1 cellular context compared by ENCODE assay signal in genomic region chr15:35082371-35083348, GRCh38.
TF ChIP-seq lines count a peak whose summit lies in the region.
"Not testable (repeated sequence)": the region's sequence is repeated elsewhere in the genome, so short reads cannot be mapped to it uniquely, and the experiment has no call there.

No MANE protein-coding gene starts in this region.

TF ChIP-seq in HepG2, 621 proteins besides CTCF, POLR2A, EP300 and RAD21:
- peak; percentile 22; the same call in 1 of the 2 replicates for TF ChIP-seq POGZ (CRISPR knock-in tag; IDR thresholded peaks at IDR 0.05)
- TF ChIP-seq ZNF652 (CRISPR knock-in tag; IDR thresholded peaks at IDR 0.05; ENCODE audit: borderline replicate concordance, low read depth), result peak; percentile 84; the same call in 1 of the 2 replicates
- TF ChIP-seq GATAD2A (CRISPR knock-in tag; IDR thresholded peaks at IDR 0.05), result peak; percentile 43
- 0 out of 2 replicates have a peak, but pooled peaks have one; percentile 20 for TF ChIP-seq RARA (CRISPR knock-in tag; IDR thresholded peaks at IDR 0.05)
- TF ChIP-seq SOX13 (IDR thresholded peaks at IDR 0.05); FOXP1 (IDR thresholded peaks at IDR 0.05); SOX6 (IDR thresholded peaks at IDR 0.05); NR2F6 (CRISPR knock-in tag; IDR thresholded peaks at IDR 0.05): not testable (repeated sequence)
- TF ChIP-seq SOX13 (CRISPR knock-in tag; conservative IDR thresholded peaks at IDR 0.05 in 1 of 2, IDR thresholded peaks at IDR 0.05 in 1 of 2), result peak in 1 of 2 experiments; percentile 47; a peak in 1 of 4 replicates
- TF ChIP-seq ZNF362 (CRISPR knock-in tag; IDR thresholded peaks at IDR 0.05; ENCODE audit: borderline replicate concordance), result peak; percentile 64; the same call in 1 of the 2 replicates
- 0 out of 2 replicates have a peak, but pooled peaks have one; percentile 18 for TF ChIP-seq FOXP1 (CRISPR knock-in tag; IDR thresholded peaks at IDR 0.05)
- TF ChIP-seq PAXIP1 (CRISPR knock-in tag; conservative IDR thresholded peaks at IDR 0.05), result 0 out of 2 replicates have a peak, but pooled peaks have one; percentile 23
- TF ChIP-seq FOXA3 (CRISPR knock-in tag; IDR thresholded peaks at IDR 0.05), result peak; percentile 43; the same call in 1 of the 2 replicates
- TF ChIP-seq ZNF687 (CRISPR knock-in tag; IDR thresholded peaks at IDR 0.05), result peak; percentile 76
- TF ChIP-seq SOX6 (CRISPR knock-in tag; IDR thresholded peaks at IDR 0.05), result peak; percentile 38; the same call in 1 of the 2 replicates
- 0 out of 2 replicates have a peak, but pooled peaks have one; percentile 18 for TF ChIP-seq NR2F6 (IDR thresholded peaks at IDR 0.05)
- TF ChIP-seq HOMEZ (CRISPR knock-in tag; IDR thresholded peaks at IDR 0.05; ENCODE audit: low read depth), result peak; percentile 46; the same call in 1 of the 2 replicates
- TF ChIP-seq HNF1A (IDR thresholded peaks at IDR 0.05; ENCODE audit: low read depth), result peak; percentile 72
- peak; percentile 49; the same call in 1 of the 2 replicates for TF ChIP-seq HNF1A (CRISPR knock-in tag; IDR thresholded peaks at IDR 0.05; ENCODE audit: borderline replicate concordance)
- peak; percentile 70; the same call in 1 of the 2 replicates for TF ChIP-seq ARID5B (CRISPR knock-in tag; IDR thresholded peaks at IDR 0.05)
